In the genomic region with DNA sequence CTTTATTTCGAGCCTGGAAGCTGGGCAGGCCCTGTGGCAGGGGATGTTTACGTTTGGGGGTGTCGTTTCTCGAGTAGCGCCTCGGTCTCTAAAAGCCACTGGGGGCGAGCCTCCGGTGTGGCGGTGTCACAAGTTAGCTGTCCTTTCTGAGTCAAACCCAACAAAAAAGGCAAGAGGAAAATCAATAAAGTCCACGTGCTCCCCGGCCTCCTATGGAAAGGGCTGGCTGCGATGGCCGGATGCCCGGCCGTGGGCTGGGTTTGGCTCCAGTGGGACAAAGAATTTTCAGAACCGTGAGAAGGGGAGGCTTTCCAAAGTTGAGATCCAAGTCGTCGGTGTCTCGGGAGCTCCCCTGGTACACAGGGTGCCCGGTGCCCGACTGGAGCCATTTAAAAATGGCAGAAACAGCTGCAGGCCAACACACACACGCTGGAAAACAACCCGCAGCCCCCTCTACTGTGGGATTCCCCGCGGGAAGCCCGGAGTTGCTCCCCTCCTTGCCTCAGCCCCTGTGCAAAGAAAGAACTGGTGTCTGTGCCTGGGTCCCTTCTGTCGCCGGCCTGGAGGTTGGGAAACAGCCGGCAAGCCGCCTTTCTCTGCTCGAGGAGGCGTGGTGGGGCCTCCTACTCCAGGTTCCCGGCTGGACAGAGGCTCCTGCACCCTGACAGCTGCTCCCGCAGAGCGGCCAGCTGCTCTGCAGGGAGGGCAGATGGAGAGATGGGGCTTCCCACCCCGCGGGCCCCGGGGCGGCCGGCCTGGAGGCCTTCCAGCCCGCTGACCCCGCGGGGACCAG, we compare ENCODE assay signal across 8 cellular contexts. TPM values are rescaled to one million over a fixed set of nuclear protein-coding genes. Genes with fewer than 3 reads are reported as not detected.
DNase-seq lines count a peak whose midpoint lies in the region; ATAC-seq and TF ChIP-seq lines count a peak whose summit lies in the region.

No MANE protein-coding gene starts in this region.

- no peaks in the 10 kb centered on the region for H3K9me3 ChIP-seq in ES-I3 (ENCODE audit: control insufficient read depth, insufficient read depth, low read length)
- H3K9me3 ChIP-seq in T-helper 17 cell (ENCODE audit: control insufficient read depth, low read length, poor library complexity, severe bottlenecking): no peaks in the 10 kb centered on the region
- H3K9me3 ChIP-seq in suprapubic skin: no peaks in the 10 kb centered on the region

- ATAC-seq in T-helper 17 cell: no peak

- in situ Hi-C loops in KBM-7 (cut with MboI; ENCODE audit: low pct_unique_long_range_greater_than_20kb, low sequenced_read_pairs): no loop called here

- no peaks in the 10 kb centered on the region for H3K27me3 ChIP-seq in suprapubic skin

- H3K27ac Mint-ChIP-seq in T-helper 17 cell: no peak overlapping the region

- peaks cover 3% of the 10 kb centered on the region for H3K36me3 Mint-ChIP-seq in T-helper 17 cell (ENCODE audit: low read depth)

- TF ChIP-seq EP300 in suprapubic skin (IDR thresholded peaks at IDR 0.05): no peak

- no peaks in the 10 kb centered on the region for H3K36me3 ChIP-seq in ES-I3 (ENCODE audit: insufficient read depth, low read length)
- no peaks in the 10 kb centered on the region for H3K36me3 ChIP-seq in suprapubic skin

- WGBS in suprapubic skin: under 1% methylated on average over 21 of the region's 43 CpGs

- no peak for TF ChIP-seq CTCF in suprapubic skin (IDR thresholded peaks at IDR 0.05)

- DNase-seq in KBM-7: peak; percentile 52
- no peak for DNase-seq in T-helper 17 cell
- no peak for DNase-seq in epithelial cell of prostate (ENCODE audit: low read depth, low spot score)
- DNase-seq in medulla oblongata (ENCODE audit: extremely low spot score): peak; percentile 86
- DNase-seq in suprapubic skin (ENCODE audit: low spot score in 2 of 2): peak in 1 of 2 donors; percentile 85
- no peak for DNase-seq in activated CD4-positive, CD25-positive, alpha-beta regulatory T cell treated with anti-CD3 and anti-CD28 coated beads, Interleukin-2, amount 50 U/mL, for 72 hours
- DNase-seq in NCI-H226: no peak

- no peak for TF ChIP-seq POLR2A in suprapubic skin (IDR thresholded peaks at IDR 0.05)

- H3K4me1 ChIP-seq in ES-I3 (ENCODE audit: insufficient read depth, low read length) (no peaks in the 10 kb centered on the region), suprapubic skin (peaks cover 48% of the 10 kb centered on the region)

- H3K4me3 ChIP-seq in suprapubic skin: peak overlapping the region; percentile 64

- H3K9ac ChIP-seq in ES-I3 (ENCODE audit: low read depth, low read length): peak overlapping the region; percentile 52; the same call in 1 of the 2 replicates

- H3K27ac ChIP-seq in epithelial cell of prostate: peak overlapping the region; percentile 67
- H3K27ac ChIP-seq in suprapubic skin: peak overlapping the region; percentile 83

- H3K4me3 Mint-ChIP-seq in T-helper 17 cell: peak overlapping the region; percentile 83

- H3K27me3 Mint-ChIP-seq in T-helper 17 cell: peaks cover 7% of the 10 kb centered on the region

- H3K4me1 Mint-ChIP-seq in T-helper 17 cell: peaks cover 9% of the 10 kb centered on the region

RNA-seq across cellular contexts. Expression of gene BCL7A, which starts 1.9 kb away (rescaled TPM):
- total RNA-seq in T-helper 17 cell: 1 to 10 TPM; 2.6 to 4.0 TPM
- 10 to 100 TPM; 15.9 to 30.9 (median 22.7) TPM for total RNA-seq in suprapubic skin

RNA-seq across cellular contexts. Expression of gene MLXIP, which starts 55.0 kb away (rescaled TPM):
- total RNA-seq in T-helper 17 cell (10 to 100 TPM; 83.4 to 86.0 TPM), suprapubic skin (10 to 100 TPM; 25.2 to 91.4 (median 35.4) TPM)

Comparison
In these comparisons a context has a peak if more than half of its experiments do, and no peak if none do; other contexts are left out.
1. DNase-seq: peak in KBM-7 (single experiment) and medulla oblongata (single experiment); none in T-helper 17 cell (0 of 3), epithelial cell of prostate (single experiment), activated CD4-positive, CD25-positive, alpha-beta regulatory T cell treated with anti-CD3 and anti-CD28 coated beads, Interleukin-2, amount 50 U/mL, for 72 hours (single experiment) and NCI-H226 (single experiment).